In the genomic region with DNA sequence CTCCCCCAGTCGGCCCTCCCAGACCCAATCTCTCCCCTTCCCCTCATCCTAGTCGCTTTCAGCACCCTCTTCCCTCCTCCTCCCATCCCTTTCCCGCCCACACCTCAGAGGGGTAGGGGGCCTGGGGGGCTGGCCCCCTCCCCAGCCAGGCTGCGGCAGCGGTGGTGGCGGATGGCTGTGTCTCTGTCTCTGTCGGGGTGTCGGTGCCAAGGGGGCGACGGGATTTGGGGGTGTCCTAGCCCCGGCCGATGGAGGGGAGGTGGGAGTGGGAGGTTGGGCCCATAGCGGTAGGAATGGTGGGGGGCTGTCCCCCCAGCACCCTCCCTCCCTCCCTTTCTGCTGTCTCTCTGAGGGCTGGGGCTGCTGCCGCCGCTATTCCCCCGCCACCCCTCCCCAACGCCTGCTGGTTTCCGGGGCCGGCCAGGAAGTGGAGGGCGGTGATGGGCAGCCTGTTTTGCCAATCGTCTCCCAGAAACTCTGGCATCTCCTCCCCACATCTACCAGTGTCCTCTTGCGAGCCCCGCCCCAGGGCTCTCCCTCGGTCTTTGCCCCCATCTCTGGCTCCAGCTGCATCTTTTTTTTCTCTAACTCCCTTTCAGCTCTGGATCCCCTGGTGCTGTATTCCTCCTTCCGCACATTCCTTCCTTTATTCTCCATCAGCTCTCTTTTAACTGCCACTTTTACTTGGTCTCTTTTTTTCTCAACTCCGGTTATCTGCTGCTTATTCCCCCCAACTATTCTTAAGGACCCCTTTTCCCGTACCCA, we compare ENCODE assay signal across 1 cellular context.
TF ChIP-seq lines count a peak whose summit lies in the region.

A gene with protein sequence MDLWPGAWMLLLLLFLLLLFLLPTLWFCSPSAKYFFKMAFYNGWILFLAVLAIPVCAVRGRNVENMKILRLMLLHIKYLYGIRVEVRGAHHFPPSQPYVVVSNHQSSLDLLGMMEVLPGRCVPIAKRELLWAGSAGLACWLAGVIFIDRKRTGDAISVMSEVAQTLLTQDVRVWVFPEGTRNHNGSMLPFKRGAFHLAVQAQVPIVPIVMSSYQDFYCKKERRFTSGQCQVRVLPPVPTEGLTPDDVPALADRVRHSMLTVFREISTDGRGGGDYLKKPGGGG (minus strand): TSS at position 374 of the 765 bp plus-strand sequence. CDS start 4,588 bp downstream, outside the sequence.

TF ChIP-seq in HepG2, 621 proteins besides CTCF, POLR2A, EP300 and RAD21 (continued from another document and continues in another):
- TF ChIP-seq, protein P1, sequence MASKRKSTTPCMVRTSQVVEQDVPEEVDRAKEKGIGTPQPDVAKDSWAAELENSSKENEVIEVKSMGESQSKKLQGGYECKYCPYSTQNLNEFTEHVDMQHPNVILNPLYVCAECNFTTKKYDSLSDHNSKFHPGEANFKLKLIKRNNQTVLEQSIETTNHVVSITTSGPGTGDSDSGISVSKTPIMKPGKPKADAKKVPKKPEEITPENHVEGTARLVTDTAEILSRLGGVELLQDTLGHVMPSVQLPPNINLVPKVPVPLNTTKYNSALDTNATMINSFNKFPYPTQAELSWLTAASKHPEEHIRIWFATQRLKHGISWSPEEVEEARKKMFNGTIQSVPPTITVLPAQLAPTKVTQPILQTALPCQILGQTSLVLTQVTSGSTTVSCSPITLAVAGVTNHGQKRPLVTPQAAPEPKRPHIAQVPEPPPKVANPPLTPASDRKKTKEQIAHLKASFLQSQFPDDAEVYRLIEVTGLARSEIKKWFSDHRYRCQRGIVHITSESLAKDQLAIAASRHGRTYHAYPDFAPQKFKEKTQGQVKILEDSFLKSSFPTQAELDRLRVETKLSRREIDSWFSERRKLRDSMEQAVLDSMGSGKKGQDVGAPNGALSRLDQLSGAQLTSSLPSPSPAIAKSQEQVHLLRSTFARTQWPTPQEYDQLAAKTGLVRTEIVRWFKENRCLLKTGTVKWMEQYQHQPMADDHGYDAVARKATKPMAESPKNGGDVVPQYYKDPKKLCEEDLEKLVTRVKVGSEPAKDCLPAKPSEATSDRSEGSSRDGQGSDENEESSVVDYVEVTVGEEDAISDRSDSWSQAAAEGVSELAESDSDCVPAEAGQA (IDR thresholded peaks at IDR 0.05; ENCODE audit: low read depth) = no peak
- TF ChIP-seq, protein P1 (CRISPR knock-in tag; IDR thresholded peaks at IDR 0.05; ENCODE audit: borderline replicate concordance) = no peak
- TF ChIP-seq, protein P2, sequence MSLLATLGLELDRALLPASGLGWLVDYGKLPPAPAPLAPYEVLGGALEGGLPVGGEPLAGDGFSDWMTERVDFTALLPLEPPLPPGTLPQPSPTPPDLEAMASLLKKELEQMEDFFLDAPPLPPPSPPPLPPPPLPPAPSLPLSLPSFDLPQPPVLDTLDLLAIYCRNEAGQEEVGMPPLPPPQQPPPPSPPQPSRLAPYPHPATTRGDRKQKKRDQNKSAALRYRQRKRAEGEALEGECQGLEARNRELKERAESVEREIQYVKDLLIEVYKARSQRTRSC (CRISPR knock-in tag; IDR thresholded peaks at IDR 0.05; ENCODE audit: low read depth) = 0 out of 2 replicates have a peak, but pooled peaks have one; percentile 36
- TF ChIP-seq IKZF1 (IDR thresholded peaks at IDR 0.05) (no peak; the same call in 1 of the 2 replicates), POGK (CRISPR knock-in tag; conservative IDR thresholded peaks at IDR 0.05) (0 out of 2 replicates have a peak, but pooled peaks have one; percentile 62), ZNF343 (CRISPR knock-in tag; IDR thresholded peaks at IDR 0.05) (no peak; the same call in 1 of the 2 replicates), POLR2G (IDR thresholded peaks at IDR 0.05; ENCODE audit: low read depth, low read length) (peak; percentile 84), SIX4 (CRISPR knock-in tag; IDR thresholded peaks at IDR 0.05) (no peak), ZNF83 (CRISPR knock-in tag; IDR thresholded peaks at IDR 0.05; ENCODE audit: borderline replicate concordance) (peak; percentile 82; the same call in 1 of the 2 replicates), ZNF781 (CRISPR knock-in tag; IDR thresholded peaks at IDR 0.05; ENCODE audit: borderline replicate concordance, not compliant biosample characterization) (peak; percentile 17), MTF2 (CRISPR knock-in tag; IDR thresholded peaks at IDR 0.05; ENCODE audit: borderline replicate concordance) (no peak), RFX5 (IDR thresholded peaks at IDR 0.05; ENCODE audit: low read depth, low read length) (no peak), TSC22D2 (CRISPR knock-in tag; IDR thresholded peaks at IDR 0.05; ENCODE audit: borderline replicate concordance) (no peak), NFATC3 (CRISPR knock-in tag; IDR thresholded peaks at IDR 0.05) (0 out of 2 replicates have a peak, but pooled peaks have one; percentile 35), ZNF800 (CRISPR knock-in tag; IDR thresholded peaks at IDR 0.05) (no peak), MTA1 (CRISPR knock-in tag; IDR thresholded peaks at IDR 0.05; ENCODE audit: borderline replicate concordance) (peak; percentile 71; the same call in 1 of the 2 replicates), MIXL1 (CRISPR knock-in tag; IDR thresholded peaks at IDR 0.05) (no peak), FOXP1 (IDR thresholded peaks at IDR 0.05) (no peak), FOXP1 (CRISPR knock-in tag; IDR thresholded peaks at IDR 0.05) (no peak), HINFP (CRISPR knock-in tag; IDR thresholded peaks at IDR 0.05; ENCODE audit: low read depth) (no peak), ZNF143 (CRISPR knock-in tag; IDR thresholded peaks at IDR 0.05) (no peak), ZNF703 (CRISPR knock-in tag; IDR thresholded peaks at IDR 0.05; ENCODE audit: borderline replicate concordance) (no peak), LCORL (IDR thresholded peaks at IDR 0.05) (no peak), LCORL (CRISPR knock-in tag; IDR thresholded peaks at IDR 0.05) (peak; percentile 66; the same call in 1 of the 2 replicates), JUN (CRISPR knock-in tag; IDR thresholded peaks at IDR 0.05) (no peak), ZNF251 (CRISPR knock-in tag; IDR thresholded peaks at IDR 0.05) (no peak), DNMT3B (CRISPR knock-in tag; conservative IDR thresholded peaks at IDR 0.05) (no peak), ZMYM4 (CRISPR knock-in tag; IDR thresholded peaks at IDR 0.05) (no peak; the same call in 1 of the 2 replicates), SIX1 (CRISPR knock-in tag; IDR thresholded peaks at IDR 0.05; ENCODE audit: borderline replicate concordance) (no peak), ZNF549 (CRISPR knock-in tag; IDR thresholded peaks at IDR 0.05) (no peak), KDM1A (CRISPR knock-in tag; IDR thresholded peaks at IDR 0.05) (no peak), ZNF234 (CRISPR knock-in tag; conservative IDR thresholded peaks at IDR 0.05) (no peak), YEATS2 (CRISPR knock-in tag; IDR thresholded peaks at IDR 0.05; ENCODE audit: borderline replicate concordance) (peak; percentile 78; the same call in 1 of the 2 replicates), TARDBP (CRISPR knock-in tag; IDR thresholded peaks at IDR 0.05) (peak; percentile 45)
- TF ChIP-seq, protein P3, sequence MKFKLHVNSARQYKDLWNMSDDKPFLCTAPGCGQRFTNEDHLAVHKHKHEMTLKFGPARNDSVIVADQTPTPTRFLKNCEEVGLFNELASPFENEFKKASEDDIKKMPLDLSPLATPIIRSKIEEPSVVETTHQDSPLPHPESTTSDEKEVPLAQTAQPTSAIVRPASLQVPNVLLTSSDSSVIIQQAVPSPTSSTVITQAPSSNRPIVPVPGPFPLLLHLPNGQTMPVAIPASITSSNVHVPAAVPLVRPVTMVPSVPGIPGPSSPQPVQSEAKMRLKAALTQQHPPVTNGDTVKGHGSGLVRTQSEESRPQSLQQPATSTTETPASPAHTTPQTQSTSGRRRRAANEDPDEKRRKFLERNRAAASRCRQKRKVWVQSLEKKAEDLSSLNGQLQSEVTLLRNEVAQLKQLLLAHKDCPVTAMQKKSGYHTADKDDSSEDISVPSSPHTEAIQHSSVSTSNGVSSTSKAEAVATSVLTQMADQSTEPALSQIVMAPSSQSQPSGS (CRISPR knock-in tag; IDR thresholded peaks at IDR 0.05) = no peak
- TF ChIP-seq, protein P4, sequence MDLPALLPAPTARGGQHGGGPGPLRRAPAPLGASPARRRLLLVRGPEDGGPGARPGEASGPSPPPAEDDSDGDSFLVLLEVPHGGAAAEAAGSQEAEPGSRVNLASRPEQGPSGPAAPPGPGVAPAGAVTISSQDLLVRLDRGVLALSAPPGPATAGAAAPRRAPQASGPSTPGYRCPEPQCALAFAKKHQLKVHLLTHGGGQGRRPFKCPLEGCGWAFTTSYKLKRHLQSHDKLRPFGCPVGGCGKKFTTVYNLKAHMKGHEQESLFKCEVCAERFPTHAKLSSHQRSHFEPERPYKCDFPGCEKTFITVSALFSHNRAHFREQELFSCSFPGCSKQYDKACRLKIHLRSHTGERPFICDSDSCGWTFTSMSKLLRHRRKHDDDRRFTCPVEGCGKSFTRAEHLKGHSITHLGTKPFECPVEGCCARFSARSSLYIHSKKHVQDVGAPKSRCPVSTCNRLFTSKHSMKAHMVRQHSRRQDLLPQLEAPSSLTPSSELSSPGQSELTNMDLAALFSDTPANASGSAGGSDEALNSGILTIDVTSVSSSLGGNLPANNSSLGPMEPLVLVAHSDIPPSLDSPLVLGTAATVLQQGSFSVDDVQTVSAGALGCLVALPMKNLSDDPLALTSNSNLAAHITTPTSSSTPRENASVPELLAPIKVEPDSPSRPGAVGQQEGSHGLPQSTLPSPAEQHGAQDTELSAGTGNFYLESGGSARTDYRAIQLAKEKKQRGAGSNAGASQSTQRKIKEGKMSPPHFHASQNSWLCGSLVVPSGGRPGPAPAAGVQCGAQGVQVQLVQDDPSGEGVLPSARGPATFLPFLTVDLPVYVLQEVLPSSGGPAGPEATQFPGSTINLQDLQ (CRISPR knock-in tag; IDR thresholded peaks at IDR 0.05) = no peak
- TF ChIP-seq, protein P5, sequence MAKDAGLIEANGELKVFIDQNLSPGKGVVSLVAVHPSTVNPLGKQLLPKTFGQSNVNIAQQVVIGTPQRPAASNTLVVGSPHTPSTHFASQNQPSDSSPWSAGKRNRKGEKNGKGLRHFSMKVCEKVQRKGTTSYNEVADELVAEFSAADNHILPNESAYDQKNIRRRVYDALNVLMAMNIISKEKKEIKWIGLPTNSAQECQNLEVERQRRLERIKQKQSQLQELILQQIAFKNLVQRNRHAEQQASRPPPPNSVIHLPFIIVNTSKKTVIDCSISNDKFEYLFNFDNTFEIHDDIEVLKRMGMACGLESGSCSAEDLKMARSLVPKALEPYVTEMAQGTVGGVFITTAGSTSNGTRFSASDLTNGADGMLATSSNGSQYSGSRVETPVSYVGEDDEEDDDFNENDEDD (CRISPR knock-in tag; IDR thresholded peaks at IDR 0.05; ENCODE audit: borderline replicate concordance) = 0 out of 2 replicates have a peak, but pooled peaks have one; percentile 28
